In genomic region chr5:40447438-40447837, GRCh38 we compare ENCODE assay signal across 29 cellular contexts.
DNase-seq lines count a peak whose midpoint lies in the region; ATAC-seq and TF ChIP-seq lines count a peak whose summit lies in the region.
"Had no signal": no experiment of that assay in that cellular context is flagged by ENCODE, and none has a peak within 500 bp of the region (broad histone marks: within the 10 kb centered on the region; RNA-seq: fewer than 3 reads in every experiment).

No MANE protein-coding gene starts in this region.

- H3K4me3 ChIP-seq in choroid plexus epithelial cell (ENCODE audit: low read depth, low read length) (no peak overlapping the region), H7 (ENCODE audit: insufficient read depth, low read depth, low read length) (no peak overlapping the region), left lung (no peak overlapping the region)

- no peak for TF ChIP-seq CTCF in 22Rv1 (IDR thresholded peaks at IDR 0.05)
- no peak for TF ChIP-seq CTCF in choroid plexus epithelial cell (conservative IDR thresholded peaks at IDR 0.05; ENCODE audit: low read depth, low read length)
- no peak for TF ChIP-seq CTCF in foreskin keratinocyte (conservative IDR thresholded peaks at IDR 0.05)
- no peak for TF ChIP-seq CTCF in left lung (IDR thresholded peaks at IDR 0.05)

- H3K36me3 ChIP-seq in H7 (replicated peaks; ENCODE audit: control insufficient read depth, insufficient read depth, low read length) (no peaks in the 10 kb centered on the region), left lung (no peaks in the 10 kb centered on the region)
- H3K36me3 ChIP-seq: BE2C had no signal

- intact Hi-C loops in left lung (cut with DNase I): no loop called here

- DNase-seq in M059J (ENCODE audit: low read depth) (peak; percentile 18), choroid plexus epithelial cell (ENCODE audit: low read depth) (peak; percentile 78), foreskin keratinocyte (peak in 1 of 2 donors; percentile 53), NCI-H1092 treated with DMSO at 0.1 percent for 48 hours (lab: John Stamatoyannopoulos, UW) (no peak), H7 (no peak), SIG-M5 (lab: John Stamatoyannopoulos, UW) (no peak), left lung (no peak)
- DNase-seq: activated CD4-positive, alpha-beta T cell treated with anti-CD3 and anti-CD28 coated beads, Interleukin-2, amount 50 U/mL, for 1 hour; activated CD8-positive, alpha-beta memory T cell treated with anti-CD3 and anti-CD28 coated beads, Interleukin-2, amount 10 ng/mL, durations not matched to agents 7 days and 5 days; activated naive CD4-positive, alpha-beta T cell treated with anti-CD3 and anti-CD28 coated beads, Interleukin-2, amount 50 U/mL, for 16 hours; anterior cingulate cortex; BE2C; cerebellar nuclear complex; GDM1; head of caudate nucleus; left cardiac atrium; naive B cell; NCI-H2081 treated with DMSO at 0.1 percent for 48 hours; NCI-H345; NCI-H82; occipital lobe; stimulated activated CD4-positive, alpha-beta T cell treated with anti-CD3 and anti-CD28 coated beads, Interleukin-12 subunit alpha, Interleukin-12 subunit beta, amount 100 ng/mL, for 4 hours; stimulated activated CD4-positive, alpha-beta T cell treated with anti-CD3 and anti-CD28 coated beads, Interleukin-4, amount 100 ng/mL, for 24 hours; stimulated activated naive B cell treated with anti-CD40 and anti-IgM and Interleukin-4, amounts not matched to agents 10 μg/mL and 1 μg/mL and 100 μg/mL, for 72 hours had no signal

- H3K9me3 ChIP-seq in left lung: peaks cover 0 to 19% of the 10 kb centered on the region in 2 donors
- H3K9me3 ChIP-seq: BE2C had no signal

- peak overlapping the region; percentile 25; the same call in 1 of the 2 replicates for H3K27ac ChIP-seq in 22Rv1
- H3K27ac ChIP-seq in foreskin keratinocyte: peak overlapping the region; percentile 64
- H3K27ac ChIP-seq in left lung: no peak overlapping the region
- H3K27ac ChIP-seq: HL-60, RWPE1, VCaP had no signal

- H3K27me3 ChIP-seq in foreskin keratinocyte: no peaks in the 10 kb centered on the region
- H3K27me3 ChIP-seq in H7 (ENCODE audit: control insufficient read depth, insufficient read depth, low read length): no peaks in the 10 kb centered on the region
- no peaks in the 10 kb centered on the region for H3K27me3 ChIP-seq in left lung
- H3K27me3 ChIP-seq: BE2C had no signal

- ATAC-seq in foreskin keratinocyte (peak; percentile 63), left lung (no peak)
- ATAC-seq: activated CD8-positive, alpha-beta memory T cell treated with anti-CD3 and anti-CD28 coated beads, Interleukin-2, amount 10 ng/mL, durations not matched to agents 7 days and 5 days; SK-N-SH treated with all-trans-retinoic acid at 6 μM for 48 hours; stimulated activated naive B cell treated with anti-CD40 and anti-IgM and Interleukin-4, amounts not matched to agents 10 μg/mL and 1 μg/mL and 100 μg/mL, for 72 hours had no signal

- H3K4me1 ChIP-seq in foreskin keratinocyte (peaks cover 14% of the 10 kb centered on the region), left lung (no peaks in the 10 kb centered on the region)
- H3K4me1 ChIP-seq: BE2C had no signal

Comparison
In these comparisons a context has a peak if more than half of its experiments do, and no peak if none do; other contexts are left out.
1. H3K27ac ChIP-seq: peak in 22Rv1 (single experiment) and foreskin keratinocyte (single experiment); none in left lung (0 of 2).
2. DNase-seq: peak in M059J (single experiment) and choroid plexus epithelial cell (single experiment); none in NCI-H1092 treated with DMSO at 0.1 percent for 48 hours (single experiment), H7 (single experiment), SIG-M5 (single experiment) and left lung (0 of 2).